19 cellular contexts compared by ENCODE assay signal in the genomic region with DNA sequence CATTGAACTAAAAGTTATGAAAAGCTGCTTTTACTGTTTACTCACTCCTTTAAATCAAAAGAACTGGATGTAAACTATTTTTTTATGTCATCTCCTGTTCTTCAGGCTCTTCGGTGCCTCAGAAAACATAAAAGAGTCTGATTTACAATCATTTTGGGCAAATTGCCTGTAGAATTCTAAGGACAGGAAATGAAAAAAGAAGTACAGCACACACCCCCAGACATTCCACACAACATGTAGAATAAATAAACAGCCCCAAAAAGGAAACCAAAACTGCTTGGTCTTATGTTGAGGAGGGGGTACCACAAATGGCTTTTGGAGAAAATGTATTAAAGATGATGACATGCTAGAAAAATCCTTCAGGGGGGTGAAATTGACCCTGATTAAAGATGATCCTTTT. TPM values are rescaled to one million over a fixed set of nuclear protein-coding genes. Genes with fewer than 3 reads are reported as not detected.
DNase-seq lines count a peak whose midpoint lies in the region; ATAC-seq and TF ChIP-seq lines count a peak whose summit lies in the region.
"Had no signal": no experiment of that assay in that cellular context is flagged by ENCODE, and none has a peak within 500 bp of the region (broad histone marks: within the 10 kb centered on the region; RNA-seq: fewer than 3 reads in every experiment).

No MANE protein-coding gene starts in this region.

- no peaks in the 10 kb centered on the region for H3K27me3 ChIP-seq in left ventricle myocardium inferior (ENCODE audit: low read depth)
- no peaks in the 10 kb centered on the region for H3K27me3 ChIP-seq in suprapubic skin
- H3K27me3 ChIP-seq: heart left ventricle, neural progenitor cell, right atrium auricular region, thyroid gland had no signal

- H3K27ac ChIP-seq in left ventricle myocardium inferior (replicated peaks), result peak overlapping the region; percentile 14
- H3K27ac ChIP-seq in suprapubic skin, result no peak overlapping the region
- H3K27ac ChIP-seq: 22Rv1, C4-2B, neural progenitor cell, right atrium auricular region, thyroid gland had no signal

- ATAC-seq in left ventricle myocardium superior, result no peak
- no peak for ATAC-seq in GM19351 (IDR thresholded peaks at IDR 0.05; ENCODE audit: unreplicated experiment)
- ATAC-seq in activated naive CD8-positive, alpha-beta T cell treated with anti-CD3 and anti-CD28 coated beads, Interleukin-2, amount 50 U/mL, for 24 hours, result no peak
- no peak for ATAC-seq in GM21825 (IDR thresholded peaks at IDR 0.05; ENCODE audit: unreplicated experiment)
- ATAC-seq: activated T-cell treated with anti-CD3 and anti-CD28 coated beads, Interleukin-2, amount 50 U/mL, for 4 hours; heart left ventricle had no signal

- peaks cover 44% of the 10 kb centered on the region for H3K4me1 Mint-ChIP-seq in nephron
- H3K4me1 Mint-ChIP-seq in activated naive CD8-positive, alpha-beta T cell treated with anti-CD3 and anti-CD28 coated beads, Interleukin-2, amount 50 U/mL, for 24 hours, result no peaks in the 10 kb centered on the region
- H3K4me1 Mint-ChIP-seq: activated CD4-positive, alpha-beta memory T cell treated with anti-CD3 and anti-CD28 coated beads, Interleukin-2, amount 10 ng/mL, durations not matched to agents 7 days and 5 days had no signal

- 17% methylated on average over 1 of the region's 1 CpG for WGBS in suprapubic skin

- no peak for TF ChIP-seq POLR2A in suprapubic skin (IDR thresholded peaks at IDR 0.05)

- H3K9me3 ChIP-seq in left ventricle myocardium inferior (replicated peaks) (no peaks in the 10 kb centered on the region), suprapubic skin (no peaks in the 10 kb centered on the region)
- H3K9me3 ChIP-seq: heart left ventricle, right atrium auricular region, thyroid gland had no signal

- peak overlapping the region; percentile 71 to 91 (median 86) for H3K27ac Mint-ChIP-seq in nephron
- no peak overlapping the region for H3K27ac Mint-ChIP-seq in activated naive CD8-positive, alpha-beta T cell treated with anti-CD3 and anti-CD28 coated beads, Interleukin-2, amount 50 U/mL, for 24 hours
- H3K27ac Mint-ChIP-seq: activated CD4-positive, alpha-beta memory T cell treated with anti-CD3 and anti-CD28 coated beads, Interleukin-2, amount 10 ng/mL, durations not matched to agents 7 days and 5 days; neural progenitor cell had no signal

- H3K9me3 Mint-ChIP-seq in nephron, result no peaks in the 10 kb centered on the region
- H3K9me3 Mint-ChIP-seq in activated naive CD8-positive, alpha-beta T cell treated with anti-CD3 and anti-CD28 coated beads, Interleukin-2, amount 50 U/mL, for 24 hours, result peaks cover 4% of the 10 kb centered on the region
- H3K9me3 Mint-ChIP-seq: activated CD4-positive, alpha-beta memory T cell treated with anti-CD3 and anti-CD28 coated beads, Interleukin-2, amount 10 ng/mL, durations not matched to agents 7 days and 5 days; neural progenitor cell had no signal

- H3K27me3 Mint-ChIP-seq in nephron (ENCODE audit: low read depth), result no peaks in the 10 kb centered on the region
- H3K27me3 Mint-ChIP-seq in activated naive CD8-positive, alpha-beta T cell treated with anti-CD3 and anti-CD28 coated beads, Interleukin-2, amount 50 U/mL, for 24 hours, result no peaks in the 10 kb centered on the region
- H3K27me3 Mint-ChIP-seq: activated CD4-positive, alpha-beta memory T cell treated with anti-CD3 and anti-CD28 coated beads, Interleukin-2, amount 10 ng/mL, durations not matched to agents 7 days and 5 days had no signal

- intact Hi-C loops in left ventricle myocardium inferior (cut with micrococcal nuclease), result no loop called here
- intact Hi-C loops in left ventricle myocardium superior (cut with micrococcal nuclease), result no loop called here

- no peak for DNase-seq in left ventricle myocardium inferior
- no peak for DNase-seq in left ventricle myocardium superior
- peak; percentile 24 for DNase-seq in dermis blood vessel endothelial cell
- DNase-seq in activated naive CD8-positive, alpha-beta T cell treated with anti-CD3 and anti-CD28 coated beads, Interleukin-2, amount 50 U/mL, for 24 hours, result no peak
- no peak for DNase-seq in suprapubic skin (ENCODE audit: low spot score in 2 of 2)
- DNase-seq: activated CD4-positive, alpha-beta memory T cell treated with anti-CD3 and anti-CD28 coated beads, Interleukin-2, amount 10 ng/mL, durations not matched to agents 7 days and 5 days; activated T-cell treated with anti-CD3 and anti-CD28 coated beads, Interleukin-2, amount 50 U/mL, for 4 hours; heart left ventricle; Karpas-422; NCI-H1417 treated with DMSO at 0.1 percent for 48 hours; NK-92 treated with Interleukin-12 subunit alpha and Interleukin-12 subunit beta, amount 100 ng/mL, for 24 hours; thyroid gland had no signal

- no peak overlapping the region for H3K4me3 ChIP-seq in left ventricle myocardium inferior
- H3K4me3 ChIP-seq in suprapubic skin, result no peak overlapping the region
- H3K4me3 ChIP-seq: heart left ventricle, neural progenitor cell, right atrium auricular region, thyroid gland had no signal

- TF ChIP-seq CTCF in left ventricle myocardium inferior (IDR thresholded peaks at IDR 0.05; ENCODE audit: borderline replicate concordance) (no peak), nephron (IDR thresholded peaks at IDR 0.05; ENCODE audit: unreplicated experiment in 3 of 3) (no peak), suprapubic skin (IDR thresholded peaks at IDR 0.05) (no peak)

- peak overlapping the region in 1 of 3 experiments; percentile 30 for H3K4me3 Mint-ChIP-seq in nephron
- no peak overlapping the region for H3K4me3 Mint-ChIP-seq in activated naive CD8-positive, alpha-beta T cell treated with anti-CD3 and anti-CD28 coated beads, Interleukin-2, amount 50 U/mL, for 24 hours
- H3K4me3 Mint-ChIP-seq: activated CD4-positive, alpha-beta memory T cell treated with anti-CD3 and anti-CD28 coated beads, Interleukin-2, amount 10 ng/mL, durations not matched to agents 7 days and 5 days; activated T-cell treated with anti-CD3 and anti-CD28 coated beads, Interleukin-2, amount 50 U/mL, for 4 hours; neural progenitor cell had no signal

- no peak for TF ChIP-seq EP300 in suprapubic skin (IDR thresholded peaks at IDR 0.05)

- peaks cover 46% of the 10 kb centered on the region for H3K4me1 ChIP-seq in left ventricle myocardium inferior
- no peaks in the 10 kb centered on the region for H3K4me1 ChIP-seq in suprapubic skin

- H3K36me3 Mint-ChIP-seq in nephron (ENCODE audit: low read depth), result no peaks in the 10 kb centered on the region
- no peaks in the 10 kb centered on the region for H3K36me3 Mint-ChIP-seq in activated naive CD8-positive, alpha-beta T cell treated with anti-CD3 and anti-CD28 coated beads, Interleukin-2, amount 50 U/mL, for 24 hours (ENCODE audit: low read depth)
- H3K36me3 Mint-ChIP-seq: neural progenitor cell had no signal

- no peaks in the 10 kb centered on the region for H3K36me3 ChIP-seq in left ventricle myocardium inferior
- no peaks in the 10 kb centered on the region for H3K36me3 ChIP-seq in suprapubic skin
- H3K36me3 ChIP-seq: heart left ventricle, neural progenitor cell, right atrium auricular region, thyroid gland had no signal

RNA-seq across cellular contexts. Expression of a gene that starts 57.2 kb away (rescaled TPM):
- total RNA-seq in left ventricle myocardium inferior, result 28.4 TPM
- 29.2 TPM for total RNA-seq in left ventricle myocardium superior
- 75.4 and 81.2 TPM in 2 replicates for total RNA-seq in dermis blood vessel endothelial cell
- total RNA-seq in suprapubic skin, result 1 to 10 TPM; 2.4 to 9.8 (median 5.9) TPM

RNA-seq across cellular contexts. Expression of a gene that starts 57.2 kb away (rescaled TPM):
- total RNA-seq in left ventricle myocardium inferior (19.7 TPM), left ventricle myocardium superior (22.5 TPM), dermis blood vessel endothelial cell (22.8 and 24.0 TPM in 2 replicates), suprapubic skin (10 to 100 TPM in 3 of 4 donors, 1 to 10 TPM in 1; 9.8 to 17.5 (median 11.2) TPM)
